10 cellular contexts compared by ENCODE assay signal in genomic region chr16:56884929-56885328, GRCh38. TPM values are rescaled to one million over a fixed set of nuclear protein-coding genes. Genes with fewer than 3 reads are reported as not detected.
DNase-seq lines count a peak whose midpoint lies in the region; ATAC-seq and TF ChIP-seq lines count a peak whose summit lies in the region.
"Not testable (repeated sequence)": the region's sequence is repeated elsewhere in the genome, so short reads cannot be mapped to it uniquely, and the experiment has no call there.
"Had no signal": no experiment of that assay in that cellular context is flagged by ENCODE, and none has a peak within 500 bp of the region (broad histone marks: within the 10 kb centered on the region; RNA-seq: fewer than 3 reads in every experiment).

No MANE protein-coding gene starts in this region.

- H3K27me3 ChIP-seq in osteoblast (ENCODE audit: insufficient read depth, low read length), result not testable (repeated sequence)

- not testable (repeated sequence) for H3K27ac ChIP-seq in osteoblast (ENCODE audit: low read depth, low read length)

- not testable (repeated sequence) for H3K4me1 Mint-ChIP-seq in stimulated activated effector memory CD8-positive, alpha-beta T cell treated with anti-CD3 and anti-CD28 coated beads, Interleukin-12 subunit alpha, Interleukin-12 subunit beta, amount 100 ng/mL, for 72 hours
- peaks cover 15 to 32% of the 10 kb centered on the region in 2 donors for H3K4me1 Mint-ChIP-seq in stimulated activated naive B cell treated with anti-CD40 and anti-IgM and Interleukin-4, amounts not matched to agents 10 μg/mL and 1 μg/mL and 100 μg/mL, for 72 hours

- H3K4me3 ChIP-seq in osteoblast (ENCODE audit: insufficient read depth, low read length), result not testable (repeated sequence)

- H3K4me3 Mint-ChIP-seq in stimulated activated effector memory CD8-positive, alpha-beta T cell treated with anti-CD3 and anti-CD28 coated beads, Interleukin-12 subunit alpha, Interleukin-12 subunit beta, amount 100 ng/mL, for 72 hours; stimulated activated naive B cell treated with anti-CD40 and anti-IgM and Interleukin-4, amounts not matched to agents 10 μg/mL and 1 μg/mL and 100 μg/mL, for 72 hours: not testable (repeated sequence)

- TF ChIP-seq CTCF in osteoblast (IDR thresholded peaks at IDR 0.05; ENCODE audit: extremely low read depth, low read depth, low read length), result not testable (repeated sequence)

- H2AFZ ChIP-seq in osteoblast (ENCODE audit: low read length), result not testable (repeated sequence)

- intact Hi-C loops in Right ventricle myocardium inferior (cut with DNase I), result not testable (repeated sequence)

- H3K79me2 ChIP-seq in osteoblast (ENCODE audit: insufficient read depth, low read length), result not testable (repeated sequence)

- H3K36me3 Mint-ChIP-seq in stimulated activated effector memory CD8-positive, alpha-beta T cell treated with anti-CD3 and anti-CD28 coated beads, Interleukin-12 subunit alpha, Interleukin-12 subunit beta, amount 100 ng/mL, for 72 hours; stimulated activated naive B cell treated with anti-CD40 and anti-IgM and Interleukin-4, amounts not matched to agents 10 μg/mL and 1 μg/mL and 100 μg/mL, for 72 hours: not testable (repeated sequence)

- not testable (repeated sequence) for H3K36me3 ChIP-seq in osteoblast (ENCODE audit: insufficient read depth, low read length)

- H4K20me1 ChIP-seq in osteoblast (ENCODE audit: insufficient read depth, low read length), result not testable (repeated sequence)

- not testable (repeated sequence) for H3K9me3 Mint-ChIP-seq in stimulated activated effector memory CD8-positive, alpha-beta T cell treated with anti-CD3 and anti-CD28 coated beads, Interleukin-12 subunit alpha, Interleukin-12 subunit beta, amount 100 ng/mL, for 72 hours; stimulated activated naive B cell treated with anti-CD40 and anti-IgM and Interleukin-4, amounts not matched to agents 10 μg/mL and 1 μg/mL and 100 μg/mL, for 72 hours

- peak overlapping the region; percentile 48 for H3K27ac Mint-ChIP-seq in stimulated activated effector memory CD8-positive, alpha-beta T cell treated with anti-CD3 and anti-CD28 coated beads, Interleukin-12 subunit alpha, Interleukin-12 subunit beta, amount 100 ng/mL, for 72 hours
- peak overlapping the region; percentile 62 for H3K27ac Mint-ChIP-seq in stimulated activated naive B cell treated with anti-CD40 and anti-IgM and Interleukin-4, amounts not matched to agents 10 μg/mL and 1 μg/mL and 100 μg/mL, for 72 hours

- H3K9me3 ChIP-seq in osteoblast (ENCODE audit: low read depth, low read length), result not testable (repeated sequence)

- not testable (repeated sequence) for H3K27me3 Mint-ChIP-seq in stimulated activated naive B cell treated with anti-CD40 and anti-IgM and Interleukin-4, amounts not matched to agents 10 μg/mL and 1 μg/mL and 100 μg/mL, for 72 hours

- DNase-seq in Right ventricle myocardium inferior (ENCODE audit: missing footprints) (peak; percentile 42), osteoblast (ENCODE audit: insufficient read length, low spot score, missing footprints) (peak; percentile 13)
- not testable (repeated sequence) for DNase-seq in stimulated activated effector memory CD8-positive, alpha-beta T cell treated with anti-CD3 and anti-CD28 coated beads, Interleukin-12 subunit alpha, Interleukin-12 subunit beta, amount 100 ng/mL, for 72 hours (ENCODE audit: low spot score in 2 of 2); stimulated activated naive B cell treated with anti-CD40 and anti-IgM and Interleukin-4, amounts not matched to agents 10 μg/mL and 1 μg/mL and 100 μg/mL, for 72 hours

- not testable (repeated sequence) for H3K4me2 ChIP-seq in osteoblast (ENCODE audit: insufficient read depth, low read length)

- not testable (repeated sequence) for ATAC-seq in Right ventricle myocardium inferior; stimulated activated effector memory CD8-positive, alpha-beta T cell treated with anti-CD3 and anti-CD28 coated beads, Interleukin-12 subunit alpha, Interleukin-12 subunit beta, amount 100 ng/mL, for 72 hours; stimulated activated naive B cell treated with anti-CD40 and anti-IgM and Interleukin-4, amounts not matched to agents 10 μg/mL and 1 μg/mL and 100 μg/mL, for 72 hours (replicated peaks)

- H3K4me1 ChIP-seq in osteoblast (ENCODE audit: insufficient read depth, low read length), result not testable (repeated sequence)

RNA-seq across cellular contexts. Expression of gene SLC12A3, which starts 19.9 kb away (rescaled TPM):
- total RNA-seq in Right ventricle myocardium inferior (not detected), osteoblast (not detected in 2 replicates)
- total RNA-seq: A673; CD4-positive, alpha-beta memory T cell; CD4-positive, CD25-positive, alpha-beta regulatory T cell; CD8-positive, alpha-beta memory T cell; Daoy; G401 had no signal

RNA-seq across cellular contexts. Expression of gene HERPUD1, which starts 47.0 kb away (rescaled TPM):
- 114 TPM for total RNA-seq in Right ventricle myocardium inferior
- total RNA-seq in osteoblast, result 190 and 209 TPM in 2 replicates
